ENCODE assay signal across 17 cellular contexts in genomic region chr1:213303286-213303685, GRCh38.
DNase-seq lines count a peak whose midpoint lies in the region; ATAC-seq, FAIRE-seq and TF ChIP-seq lines count a peak whose summit lies in the region.
"Had no signal": no experiment of that assay in that cellular context is flagged by ENCODE, and none has a peak within 500 bp of the region (broad histone marks: within the 10 kb centered on the region; RNA-seq: fewer than 3 reads in every experiment).

No MANE protein-coding gene starts in this region.

- no peaks in the 10 kb centered on the region for H4K20me1 ChIP-seq in H1 (replicated peaks in 1 of 2; ENCODE audit: control insufficient read depth in 1 of 2, insufficient read depth in 2 of 2, low read length in 2 of 2)

- POLR2A ChIA-PET in H1 (lab: Charles Lee; ENCODE audit: partially characterized antibody) (interaction anchor here (0.7 to 1.1 kb wide), 2 partner anchors 9 to 394 kb away, joined by 3 read pairs; no protein-coding TSS in a partner anchor), HEK293T (lab: Yijun Ruan, JAX) (no interaction called here)

- H2BK5ac ChIP-seq in H1 (ENCODE audit: low read depth, low read length) (no peak overlapping the region), mesendoderm (ENCODE audit: low read length) (no peak overlapping the region)

- H3K79me2 ChIP-seq in H1 (ENCODE audit: control insufficient read depth in 1 of 2, insufficient read depth in 2 of 2, low read length in 2 of 2), result no peaks in the 10 kb centered on the region
- H3K79me2 ChIP-seq in mesendoderm (ENCODE audit: control insufficient read depth, insufficient read depth, low read length), result no peaks in the 10 kb centered on the region

- no peaks in the 10 kb centered on the region for H3K23me2 ChIP-seq in H1 (ENCODE audit: low read depth, low read length)

- H3K9me3 ChIP-seq in H1 (ENCODE audit: insufficient read depth in 2 of 2, low read depth in 1 of 2, low read length in 1 of 2) (no peaks in the 10 kb centered on the region), tibial nerve (no peaks in the 10 kb centered on the region)

- no peak for ATAC-seq in HG02840 (IDR thresholded peaks at IDR 0.05; ENCODE audit: low FRiP score, unreplicated experiment)
- ATAC-seq: activated CD4-positive, alpha-beta T cell treated with anti-CD3 and anti-CD28 coated beads for 36 hours; left lung; naive thymus-derived CD4-positive, alpha-beta T cell had no signal

- H3K14ac ChIP-seq in H1 (ENCODE audit: insufficient read length), result no peak overlapping the region

- CTCF ChIA-PET in H1 (lab: Charles Lee; ENCODE audit: partially characterized antibody) (interaction anchor here (1.0 to 1.3 kb wide), 2 partner anchors 27 kb away, joined by 3 read pairs; no protein-coding TSS in a partner anchor), HEK293T (lab: Yijun Ruan, JAX) (no interaction called here)

- H3K27ac ChIP-seq in H1 (ENCODE audit: low read depth, low read length), result no peak overlapping the region
- no peak overlapping the region for H3K27ac ChIP-seq in mesendoderm (ENCODE audit: low read depth, low read length)
- H3K27ac ChIP-seq in tibial nerve, result no peak overlapping the region
- H3K27ac ChIP-seq: left lung had no signal

- no peak overlapping the region for H2AK5ac ChIP-seq in H1 (ENCODE audit: low read depth, low read length)
- no peak overlapping the region for H2AK5ac ChIP-seq in mesendoderm (ENCODE audit: low read length)

- peak overlapping the region; percentile 36; the same call in 1 of the 2 replicates for H3K18ac ChIP-seq in H1 (ENCODE audit: extremely low read depth, low read length)
- no peak overlapping the region for H3K18ac ChIP-seq in mesendoderm (ENCODE audit: low read length)

- TF ChIP-seq POLR2A in H1 (IDR thresholded peaks at IDR 0.05; ENCODE audit: control extremely low read depth in 1 of 2, low read depth in 2 of 2, low read length in 2 of 2) (no peak), tibial nerve (IDR thresholded peaks at IDR 0.05) (no peak)

- H3K4me1 ChIP-seq in H1 (replicated peaks in 1 of 4; ENCODE audit: control insufficient read depth in 3 of 4, insufficient read depth in 4 of 4, low read length in 3 of 4), result peaks cover 3 to 6% (median 5%) of the 10 kb centered on the region in 4 experiments; a peak in 6 of 7 replicates
- peaks cover 2% of the 10 kb centered on the region for H3K4me1 ChIP-seq in mesendoderm (ENCODE audit: control insufficient read depth, low read depth, low read length)
- H3K4me1 ChIP-seq in tibial nerve, result no peaks in the 10 kb centered on the region
- H3K4me1 ChIP-seq: left lung had no signal

- no peak overlapping the region for H3K23ac ChIP-seq in H1 (ENCODE audit: insufficient read length)
- no peak overlapping the region for H3K23ac ChIP-seq in mesendoderm (ENCODE audit: low read length)

- H3K27me3 ChIP-seq in H1 (replicated peaks in 1 of 4; ENCODE audit: control insufficient read depth in 3 of 4, extremely low read depth in 1 of 4, insufficient read depth in 3 of 4, low read length in 3 of 4), result no peaks in the 10 kb centered on the region
- H3K27me3 ChIP-seq in mesendoderm (ENCODE audit: insufficient read depth, low read length, poor library complexity), result no peaks in the 10 kb centered on the region
- H3K27me3 ChIP-seq in tibial nerve, result no peaks in the 10 kb centered on the region
- H3K27me3 ChIP-seq: left lung had no signal

- H2BK20ac ChIP-seq in H1 (ENCODE audit: low read length), result no peak overlapping the region

- H4K91ac ChIP-seq in H1 (replicated peaks; ENCODE audit: insufficient read length, low read length), result no peak overlapping the region

- H3K36me3 ChIP-seq in H1 (ENCODE audit: control insufficient read depth in 2 of 4, insufficient read depth in 4 of 4, low read length in 3 of 4) (no peaks in the 10 kb centered on the region), mesendoderm (ENCODE audit: control insufficient read depth, insufficient read depth, low read length) (no peaks in the 10 kb centered on the region), tibial nerve (no peaks in the 10 kb centered on the region)
- H3K36me3 ChIP-seq: left lung had no signal

- WGBS in H1 (ENCODE audit: extremely low coverage in 1 of 2, insufficient coverage in 1 of 2, insufficient read length in 1 of 2, insufficient replicate concordance in 2 of 2, low coverage in 1 of 2, low lambda C conversion rate in 2 of 2, missing lambda C conversion rate in 1 of 2), 2 experiments, result 59% methylated on average over 8 of the region's 8 CpGs; no CpG with 5 or more reads in 1 of the 2 experiments
- WGBS in mesendoderm (ENCODE audit: extremely low coverage, insufficient coverage, low lambda C conversion rate), result no CpG with 5 or more reads among the region's 8 CpGs
- WGBS in tibial nerve, 2 donors, result 51 to 57% methylated on average over 8 of the region's 8 CpGs

- FAIRE-seq in H1 (lab: Jason Lieb, UNC), result peak; percentile 13

- no peak for TF ChIP-seq RAD21 in H1 (IDR thresholded peaks at IDR 0.05 in 1 of 2, conservative IDR thresholded peaks at IDR 0.05 in 1 of 2; ENCODE audit: low read depth in 2 of 2, low read length in 2 of 2)

- H3K4me2 ChIP-seq in H1 (ENCODE audit: insufficient read depth in 1 of 2, low read depth in 2 of 2, low read length in 2 of 2), result peak overlapping the region; percentile 29 to 54
- no peak overlapping the region for H3K4me2 ChIP-seq in mesendoderm (ENCODE audit: low read length)

- 0 out of 2 replicates have a peak overlapping the region, but pooled peaks have one; percentile 73 for H2BK12ac ChIP-seq in H1 (ENCODE audit: low read depth, low read length)

- H2BK120ac ChIP-seq in H1 (replicated peaks; ENCODE audit: low read depth, low read length) (no peak overlapping the region), mesendoderm (ENCODE audit: low read depth, low read length) (no peak overlapping the region)

- H2BK15ac ChIP-seq in H1 (ENCODE audit: low read length) (no peak overlapping the region), mesendoderm (replicated peaks; ENCODE audit: low read depth) (no peak overlapping the region)

- no peak overlapping the region for H3K9ac ChIP-seq in H1 (replicated peaks in 1 of 4; ENCODE audit: extremely low read depth in 1 of 4, low read depth in 3 of 4, low read length in 3 of 4)
- H3K9ac ChIP-seq in mesendoderm (ENCODE audit: low read length), result no peak overlapping the region

- H3K4me3 ChIP-seq in H1 (ENCODE audit: extremely low read depth in 1 of 4, insufficient read depth in 2 of 4, low read depth in 3 of 4, low read length in 4 of 4) (no peak overlapping the region), mesendoderm (ENCODE audit: low read length) (no peak overlapping the region), tibial nerve (no peak overlapping the region)
- H3K4me3 ChIP-seq: left lung had no signal

- DNase-seq in DMS53 (lab: John Stamatoyannopoulos, UW) (peak; percentile 41), LHCN-M2 (ENCODE audit: low read depth) (peak; percentile 15), H1 (ENCODE audit: low read depth in 1 of 2, low spot score in 2 of 2) (no peak), mesendoderm (peak; percentile 66), tibial nerve (ENCODE audit: low spot score in 2 of 2) (no peak), HEK293T (ENCODE audit: extremely low spot score) (no peak), NCI-H1930 (lab: John Stamatoyannopoulos, UW) (no peak)
- DNase-seq: activated CD4-positive, alpha-beta T cell treated with anti-CD3 and anti-CD28 coated beads for 36 hours; activated CD8-positive, alpha-beta memory T cell treated with anti-CD3 and anti-CD28 coated beads, Interleukin-2, amount 50 U/mL, for 48 hours; activated naive CD8-positive, alpha-beta T cell treated with anti-CD3 and anti-CD28 coated beads for 36 hours; glutamatergic neuron; left lung; naive thymus-derived CD4-positive, alpha-beta T cell; NCI-H1092 treated with DMSO at 0.1 percent for 48 hours; SHP77 treated with DMSO at 0.1 percent for 48 hours; T-helper 9 cell had no signal

- no peak overlapping the region for H3K56ac ChIP-seq in H1 (replicated peaks; ENCODE audit: insufficient read length, low read depth, low read length)
- peak overlapping the region; percentile 47 for H3K56ac ChIP-seq in mesendoderm (ENCODE audit: low read length)

- H3K4ac ChIP-seq in H1 (replicated peaks; ENCODE audit: insufficient read length, low read depth, low read length), result no peak overlapping the region
- no peak overlapping the region for H3K4ac ChIP-seq in mesendoderm (ENCODE audit: low read depth, low read length)

- peak overlapping the region; percentile 75; the same call in 1 of the 2 replicates for H4K8ac ChIP-seq in H1 (ENCODE audit: extremely low read depth, insufficient read depth, low read length)
- no peak overlapping the region for H4K8ac ChIP-seq in mesendoderm (ENCODE audit: low read depth, low read length)

- TF ChIP-seq EP300 in H1 (IDR thresholded peaks at IDR 0.05; ENCODE audit: borderline replicate concordance in 1 of 2, low read depth in 2 of 2, low read length in 2 of 2), result no peak
- no peak for TF ChIP-seq EP300 in tibial nerve (IDR thresholded peaks at IDR 0.05)

- peak overlapping the region; percentile 90 for H2AFZ ChIP-seq in H1 (ENCODE audit: low read length)

- H4K5ac ChIP-seq in H1 (ENCODE audit: insufficient read length, low read depth, low read length) (no peak overlapping the region), mesendoderm (ENCODE audit: low read length) (no peak overlapping the region)

- no peak for TF ChIP-seq CTCF in H1 (IDR thresholded peaks at IDR 0.05; ENCODE audit: control extremely low read depth in 1 of 3, insufficient read depth in 1 of 3, low read depth in 1 of 3, low read length in 3 of 3)
- no peak for TF ChIP-seq CTCF in tibial nerve (IDR thresholded peaks at IDR 0.05)

- no peaks in the 10 kb centered on the region for H3K79me1 ChIP-seq in H1 (ENCODE audit: low read depth, low read length)
- no peaks in the 10 kb centered on the region for H3K79me1 ChIP-seq in mesendoderm (ENCODE audit: low read length)

TF ChIP-seq in H1, 55 proteins besides CTCF, POLR2A, EP300 and RAD21 (continues in another document):
- TF ChIP-seq YY1 (IDR thresholded peaks at IDR 0.05; ENCODE audit: low read depth, low read length), result no peak
- TF ChIP-seq SIN3A (conservative IDR thresholded peaks at IDR 0.05 in 1 of 2, IDR thresholded peaks at IDR 0.05 in 1 of 2; ENCODE audit: low read depth in 1 of 2, low read length in 2 of 2), result no peak

TF ChIP-seq in HEK293T, 16 proteins besides CTCF, POLR2A, EP300 and RAD21:
- no peak for TF ChIP-seq FOXA1 (IDR thresholded peaks at IDR 0.05)
- no peak for TF ChIP-seq LEF1 (IDR thresholded peaks at IDR 0.05; ENCODE audit: borderline replicate concordance)
- TF ChIP-seq FOXM1 (IDR thresholded peaks at IDR 0.05; ENCODE audit: borderline replicate concordance), result no peak

Comparison
In these comparisons a context has a peak if more than half of its experiments do, and no peak if none do; other contexts are left out.
1. DNase-seq: peak in DMS53 (single experiment), LHCN-M2 (single experiment) and mesendoderm (single experiment); none in H1 (0 of 2), tibial nerve (0 of 2), HEK293T (single experiment) and NCI-H1930 (0 of 2).